Comparison of ENCODE assay signal across 1 cellular context in genomic region chr5:159850192-159850573, GRCh38.
TF ChIP-seq lines count a peak whose summit lies in the region.

No MANE protein-coding gene starts in this region.

TF ChIP-seq in HepG2, 621 proteins besides CTCF, POLR2A, EP300 and RAD21 (continued from another document):
- TF ChIP-seq REST (IDR thresholded peaks at IDR 0.05; ENCODE audit: borderline replicate concordance in 1 of 2, low read depth in 1 of 2, low read length in 2 of 2) (no peak), ZNF3 (CRISPR knock-in tag; IDR thresholded peaks at IDR 0.05) (no peak), MXD4 (CRISPR knock-in tag; IDR thresholded peaks at IDR 0.05) (no peak)
TF ChIP-seq in HepG2: peak in this region for 0.
